In the genomic region with DNA sequence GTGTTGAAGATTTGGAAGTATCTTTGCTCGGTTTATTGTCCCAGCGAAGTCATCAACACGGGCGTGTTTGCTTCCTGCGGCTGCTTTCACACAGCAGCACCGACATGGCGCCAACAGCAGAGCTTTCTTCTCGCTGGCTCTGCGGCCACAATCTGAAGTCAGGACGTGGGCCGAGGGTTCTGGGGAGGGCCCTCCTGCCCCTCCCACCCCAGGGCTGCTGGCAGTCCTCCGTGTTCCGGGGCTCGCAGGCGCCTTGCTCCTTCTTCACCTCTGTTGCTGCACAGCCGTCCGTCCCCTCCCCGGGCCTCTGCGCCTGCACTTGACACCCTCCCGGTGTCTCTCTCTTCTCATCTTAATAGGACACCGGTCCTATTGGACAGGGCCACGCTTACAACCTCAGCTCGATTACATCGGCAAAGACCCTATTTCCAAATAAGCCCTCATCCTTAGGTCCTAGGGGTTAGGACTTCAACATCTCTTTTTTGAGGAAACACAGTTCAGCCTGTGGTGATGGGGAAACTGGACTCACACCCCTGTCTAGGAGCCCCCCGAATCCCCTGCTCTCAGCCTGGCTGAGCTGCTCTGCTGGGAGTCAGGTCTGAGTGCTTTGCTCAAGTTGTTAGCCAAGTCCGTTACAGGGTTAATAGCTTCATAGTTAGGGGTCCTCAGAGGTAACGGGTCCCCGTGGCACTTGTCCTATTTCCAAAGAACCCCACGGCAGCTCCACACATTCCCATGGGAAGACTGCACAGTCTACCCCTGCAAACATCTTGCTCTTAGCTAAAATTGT, we compare ENCODE assay signal across 1 cellular context.
TF ChIP-seq lines count a peak whose summit lies in the region.

No MANE protein-coding gene starts in this region.

TF ChIP-seq in H1, 55 proteins besides CTCF, POLR2A, EP300 and RAD21 (continued from another document):
- TF ChIP-seq, protein P1, sequence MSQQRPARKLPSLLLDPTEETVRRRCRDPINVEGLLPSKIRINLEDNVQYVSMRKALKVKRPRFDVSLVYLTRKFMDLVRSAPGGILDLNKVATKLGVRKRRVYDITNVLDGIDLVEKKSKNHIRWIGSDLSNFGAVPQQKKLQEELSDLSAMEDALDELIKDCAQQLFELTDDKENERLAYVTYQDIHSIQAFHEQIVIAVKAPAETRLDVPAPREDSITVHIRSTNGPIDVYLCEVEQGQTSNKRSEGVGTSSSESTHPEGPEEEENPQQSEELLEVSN (IDR thresholded peaks at IDR 0.05) = no peak
- TF ChIP-seq PHF8 (conservative IDR thresholded peaks at IDR 0.05; ENCODE audit: low read depth, low read length) (no peak), CHD1 (IDR thresholded peaks at IDR 0.05; ENCODE audit: low read depth, low read length) (no peak)
